In the genomic region with DNA sequence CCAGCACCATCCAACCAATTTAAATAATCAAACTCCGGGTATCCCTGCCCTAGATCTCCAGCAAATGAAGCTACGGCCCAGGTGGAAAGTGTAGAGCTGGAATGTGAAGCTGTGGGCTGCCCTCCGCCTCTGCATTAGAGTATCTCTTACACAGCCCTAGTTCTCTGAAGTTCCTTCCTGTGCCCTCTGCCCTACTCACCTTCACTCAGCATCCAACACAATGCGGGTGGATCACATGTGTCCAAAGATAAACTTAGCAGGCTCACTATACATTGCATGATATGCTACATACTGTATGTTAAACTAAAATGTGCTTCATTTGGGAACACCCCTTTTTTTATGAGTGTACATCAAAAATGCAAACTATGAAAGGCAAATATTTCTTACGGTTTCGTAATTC, we compare ENCODE assay signal across 13 cellular contexts.
DNase-seq lines count a peak whose midpoint lies in the region; ATAC-seq, FAIRE-seq and TF ChIP-seq lines count a peak whose summit lies in the region.
"Had no signal": no experiment of that assay in that cellular context is flagged by ENCODE, and none has a peak within 500 bp of the region (broad histone marks: within the 10 kb centered on the region; RNA-seq: fewer than 3 reads in every experiment).

No MANE protein-coding gene starts in this region.

- H3K4me1 Mint-ChIP-seq in CD8-positive, alpha-beta T cell (ENCODE audit: low read depth), result peaks cover 9% of the 10 kb centered on the region
- peaks cover 25 to 30% of the 10 kb centered on the region in 2 donors for H3K4me1 Mint-ChIP-seq in immature natural killer cell
- H3K4me1 Mint-ChIP-seq: naive B cell had no signal

- no peaks in the 10 kb centered on the region for H3K36me3 ChIP-seq in CD8-positive, alpha-beta T cell (ENCODE audit: insufficient read depth, low read length)
- no peaks in the 10 kb centered on the region for H3K36me3 ChIP-seq in vagina

- H3K4me1 ChIP-seq in CD8-positive, alpha-beta T cell (ENCODE audit: insufficient read depth, low read length), result no peaks in the 10 kb centered on the region
- no peaks in the 10 kb centered on the region for H3K4me1 ChIP-seq in vagina

- H3K9me3 Mint-ChIP-seq in CD8-positive, alpha-beta T cell, result no peaks in the 10 kb centered on the region
- no peaks in the 10 kb centered on the region for H3K9me3 Mint-ChIP-seq in immature natural killer cell
- H3K9me3 Mint-ChIP-seq: T-cell had no signal

- intact Hi-C loops in CD8-positive, alpha-beta T cell (cut with DNase I, micrococcal nuclease), result no loop called here
- intact Hi-C loops in vagina (cut with DNase I), result no loop called here

- FAIRE-seq in GM12892 (lab: Jason Lieb, UNC), result no peak

- H3K27me3 Mint-ChIP-seq in CD8-positive, alpha-beta T cell (ENCODE audit: low read depth), result peaks cover 8% of the 10 kb centered on the region
- peaks cover 0 to 3% (median 3%) of the 10 kb centered on the region in 3 donors for H3K27me3 Mint-ChIP-seq in immature natural killer cell (ENCODE audit: low read depth in 3 of 3)

- TF ChIP-seq POLR2A in vagina (IDR thresholded peaks at IDR 0.05) (no peak), GM12892 (IDR thresholded peaks at IDR 0.05; ENCODE audit: low read depth, low read length) (no peak)

- H3K4me3 Mint-ChIP-seq in CD8-positive, alpha-beta T cell, result no peak overlapping the region
- peak overlapping the region; percentile 53 to 72 (median 59) for H3K4me3 Mint-ChIP-seq in immature natural killer cell
- H3K4me3 Mint-ChIP-seq: naive B cell, T-cell had no signal

- H3K9me3 ChIP-seq in CD8-positive, alpha-beta T cell (ENCODE audit: low read length), result no peaks in the 10 kb centered on the region
- no peaks in the 10 kb centered on the region for H3K9me3 ChIP-seq in vagina

- no peak overlapping the region for H3K4me3 ChIP-seq in CD8-positive, alpha-beta T cell (ENCODE audit: low read depth, low read length)
- no peak overlapping the region for H3K4me3 ChIP-seq in vagina
- H3K4me3 ChIP-seq: K562 had no signal

- no peak overlapping the region for H3K27ac Mint-ChIP-seq in CD8-positive, alpha-beta T cell
- peak overlapping the region; percentile 84 to 91 (median 88) for H3K27ac Mint-ChIP-seq in immature natural killer cell

- no peaks in the 10 kb centered on the region for H3K36me3 Mint-ChIP-seq in CD8-positive, alpha-beta T cell
- H3K36me3 Mint-ChIP-seq in immature natural killer cell, result no peaks in the 10 kb centered on the region
- H3K36me3 Mint-ChIP-seq: T-cell had no signal

- H3K27me3 ChIP-seq in CD8-positive, alpha-beta T cell (ENCODE audit: insufficient read depth, low read length), result no peaks in the 10 kb centered on the region
- H3K27me3 ChIP-seq in vagina, result no peaks in the 10 kb centered on the region

- H3K27ac ChIP-seq in CD8-positive, alpha-beta T cell (ENCODE audit: low read depth, low read length), result no peak overlapping the region
- H3K27ac ChIP-seq in vagina, result no peak overlapping the region

- peak; percentile 17 for ATAC-seq in CD8-positive, alpha-beta T cell
- peak; percentile 30 for ATAC-seq in GM21529 (IDR thresholded peaks at IDR 0.05; ENCODE audit: unreplicated experiment)
- ATAC-seq in GM18870 (IDR thresholded peaks at IDR 0.05; ENCODE audit: unreplicated experiment), result no peak

- TF ChIP-seq CTCF in CD8-positive, alpha-beta T cell (IDR thresholded peaks at IDR 0.05), result no peak
- no peak for TF ChIP-seq CTCF in vagina (IDR thresholded peaks at IDR 0.05)

- no peak for DNase-seq in CD8-positive, alpha-beta T cell
- DNase-seq in NCI-H226 (peak; percentile 12), immature natural killer cell (no peak), vagina (ENCODE audit: extremely low spot score in 2 of 2) (no peak), GM12892 (ENCODE audit: insufficient read length) (no peak)
- no peak for DNase-seq in stimulated activated naive CD4-positive, alpha-beta T cell (lab: John Stamatoyannopoulos, UW)
- DNase-seq: hippocampal formation, naive B cell, NCI-H446 had no signal

- POLR2A ChIA-PET in CD8-positive, alpha-beta T cell (lab: Charles Lee), result no interaction called here

- CTCF ChIA-PET in CD8-positive, alpha-beta T cell (lab: Charles Lee), result no interaction called here
